ENCODE assay signal across 1 cellular context in the genomic region with DNA sequence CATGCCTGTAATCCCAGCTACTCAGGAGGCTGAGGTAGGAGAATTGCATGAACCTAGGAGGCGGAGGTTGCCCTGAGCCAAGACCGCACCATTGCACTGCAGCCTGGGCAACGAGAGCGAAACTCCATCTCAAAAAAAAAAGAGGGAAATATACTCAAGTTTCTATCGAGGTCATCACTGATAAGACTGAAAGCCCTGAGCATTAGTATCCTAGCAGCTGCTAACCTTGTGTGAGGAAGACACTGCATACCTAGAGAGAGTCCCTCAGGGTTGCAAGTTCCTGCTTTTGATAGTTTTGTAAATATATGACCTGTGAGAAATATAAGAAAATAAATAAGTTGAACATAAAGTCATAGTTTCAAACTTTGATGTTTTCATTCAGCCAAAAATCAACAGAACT.
TF ChIP-seq lines count a peak whose summit lies in the region.

No MANE protein-coding gene starts in this region.

TF ChIP-seq in WTC11, 78 proteins besides CTCF, POLR2A, EP300 and RAD21 (continued from another document):
- TF ChIP-seq, protein P1, sequence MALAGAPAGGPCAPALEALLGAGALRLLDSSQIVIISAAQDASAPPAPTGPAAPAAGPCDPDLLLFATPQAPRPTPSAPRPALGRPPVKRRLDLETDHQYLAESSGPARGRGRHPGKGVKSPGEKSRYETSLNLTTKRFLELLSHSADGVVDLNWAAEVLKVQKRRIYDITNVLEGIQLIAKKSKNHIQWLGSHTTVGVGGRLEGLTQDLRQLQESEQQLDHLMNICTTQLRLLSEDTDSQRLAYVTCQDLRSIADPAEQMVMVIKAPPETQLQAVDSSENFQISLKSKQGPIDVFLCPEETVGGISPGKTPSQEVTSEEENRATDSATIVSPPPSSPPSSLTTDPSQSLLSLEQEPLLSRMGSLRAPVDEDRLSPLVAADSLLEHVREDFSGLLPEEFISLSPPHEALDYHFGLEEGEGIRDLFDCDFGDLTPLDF (CRISPR knock-in tag; IDR thresholded peaks at IDR 0.05), result no peak
- TF ChIP-seq, protein P2, sequence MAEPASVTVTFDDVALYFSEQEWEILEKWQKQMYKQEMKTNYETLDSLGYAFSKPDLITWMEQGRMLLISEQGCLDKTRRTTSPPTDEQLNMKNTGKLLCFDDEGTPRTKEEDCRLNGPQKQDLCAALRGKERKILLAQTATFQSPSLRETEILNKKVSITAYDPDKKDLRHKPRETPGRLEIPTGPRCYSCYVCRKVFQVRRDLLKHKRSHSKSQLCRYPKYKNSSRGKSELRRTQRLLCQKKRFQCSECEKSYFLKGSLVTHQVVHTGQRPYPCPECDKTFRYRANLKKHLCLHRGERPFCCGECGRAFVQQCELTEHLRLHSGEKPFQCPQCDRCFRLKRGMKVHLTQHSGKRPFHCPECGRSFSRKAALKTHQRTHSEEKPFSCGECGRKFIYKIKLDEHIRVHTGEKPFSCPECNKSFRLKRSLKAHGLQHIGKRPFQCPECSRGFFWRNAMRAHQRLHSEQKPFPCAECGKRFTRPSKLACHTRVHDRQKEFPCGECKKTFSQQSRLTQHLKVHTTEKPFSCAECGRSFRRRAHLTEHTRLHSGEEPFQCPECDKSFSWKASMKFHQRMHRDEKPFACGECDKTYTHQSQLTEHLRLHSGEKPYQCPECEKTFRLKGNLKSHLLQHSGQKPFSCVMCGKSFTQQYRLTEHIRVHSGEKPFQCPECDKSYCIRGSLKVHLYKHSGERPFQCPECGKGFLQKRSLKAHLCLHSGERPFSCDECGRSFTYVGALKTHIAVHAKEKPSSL (CRISPR knock-in tag; conservative IDR thresholded peaks at IDR 0.05), result no peak
- no peak for TF ChIP-seq ZNF671 (CRISPR knock-in tag; IDR thresholded peaks at IDR 0.05)
